Comparison of ENCODE assay signal across 11 cellular contexts in the genomic region with DNA sequence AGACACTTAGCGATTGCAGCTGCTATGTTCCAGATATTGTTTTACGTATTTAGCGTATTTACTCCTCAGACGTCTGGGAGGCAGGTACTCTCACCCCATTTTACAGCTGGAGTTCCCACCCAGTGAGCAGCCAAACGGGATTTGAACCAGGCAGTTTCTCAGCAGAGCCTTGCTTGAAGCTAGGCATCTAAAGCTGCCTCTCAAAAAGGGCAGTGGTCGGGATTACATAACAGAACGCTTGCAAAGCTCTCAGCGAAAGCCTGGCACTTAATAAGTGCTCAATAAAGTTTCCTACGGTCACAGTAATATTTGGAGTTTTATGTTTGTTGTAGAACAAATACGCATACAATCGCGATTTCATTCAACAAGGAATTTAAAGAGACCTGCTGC. TPM values are rescaled to one million over a fixed set of nuclear protein-coding genes. Genes with fewer than 3 reads are reported as not detected.
DNase-seq lines count a peak whose midpoint lies in the region; ATAC-seq and TF ChIP-seq lines count a peak whose summit lies in the region.
"Had no signal": no experiment of that assay in that cellular context is flagged by ENCODE, and none has a peak within 500 bp of the region (broad histone marks: within the 10 kb centered on the region; RNA-seq: fewer than 3 reads in every experiment).

No MANE protein-coding gene starts in this region.

- DNase-seq in body of pancreas, result no peak
- no peak for DNase-seq in natural killer cell
- DNase-seq in amygdala (lab: John Stamatoyannopoulos, UW), result no peak
- no peak for DNase-seq in RPMI8226
- DNase-seq in hepatic stellate cell (ENCODE audit: low spot score), result no peak
- no peak for DNase-seq in NOMO-1 treated with dmso at 0.1 percent for 144 hours (lab: John Stamatoyannopoulos, UW; ENCODE audit: unreplicated experiment)
- DNase-seq: NCI-H1417 treated with DMSO at 0.1 percent for 48 hours, occipital lobe, substantia nigra had no signal

- H3K4me1 ChIP-seq in HUES6 (ENCODE audit: control insufficient read depth, insufficient read depth, low read length) (peaks cover 14% of the 10 kb centered on the region), body of pancreas (peaks cover 17% of the 10 kb centered on the region)

- H3K36me3 ChIP-seq in HUES6 (ENCODE audit: control insufficient read depth, insufficient read depth, low read length), result no peaks in the 10 kb centered on the region
- no peaks in the 10 kb centered on the region for H3K36me3 ChIP-seq in body of pancreas (replicated peaks in 1 of 2; ENCODE audit: insufficient read depth in 1 of 2, low read depth in 2 of 2)

- no peaks in the 10 kb centered on the region for H3K36me3 Mint-ChIP-seq in natural killer cell

- H3K9me3 ChIP-seq in HUES6 (ENCODE audit: control insufficient read depth, insufficient read depth, low read depth, low read length) (no peaks in the 10 kb centered on the region), body of pancreas (no peaks in the 10 kb centered on the region)

- TF ChIP-seq CTCF in C4-2B (conservative IDR thresholded peaks at IDR 0.05) (no peak), body of pancreas (IDR thresholded peaks at IDR 0.05) (no peak), natural killer cell (IDR thresholded peaks at IDR 0.05) (no peak)

- H3K9me3 Mint-ChIP-seq in natural killer cell, result no peaks in the 10 kb centered on the region

- H3K4me3 Mint-ChIP-seq in natural killer cell, result peak overlapping the region; percentile 82

- ATAC-seq in body of pancreas (peak; percentile 8), natural killer cell (no peak)

- H3K4me3 ChIP-seq in HUES6 (ENCODE audit: low read depth, low read length), result peak overlapping the region; percentile 56
- H3K4me3 ChIP-seq in body of pancreas, result no peak overlapping the region

- peak overlapping the region in 1 of 2 donors; percentile 82 for H3K27ac Mint-ChIP-seq in natural killer cell

- peaks cover 51% of the 10 kb centered on the region for H3K27me3 ChIP-seq in HUES6 (ENCODE audit: control insufficient read depth, insufficient read depth, low read length)
- H3K27me3 ChIP-seq in body of pancreas, result no peaks in the 10 kb centered on the region

- H3K27ac ChIP-seq in C4-2B (peak overlapping the region; percentile 56; the same call in 1 of the 2 replicates), HUES6 (ENCODE audit: low read depth, low read length) (no peak overlapping the region), body of pancreas (peak overlapping the region; percentile 28 to 86 (median 76))

- no peak for TF ChIP-seq POLR2A in body of pancreas (IDR thresholded peaks at IDR 0.05)

- 13 to 25% methylated on average over 8 to 12 of the region's 12 CpGs for WGBS in body of pancreas, 2 donors

- intact Hi-C loops in body of pancreas (cut with DNase I), result no loop called here
- intact Hi-C loops in natural killer cell (cut with micrococcal nuclease), result loop anchor here (10.0 kb wide), 1 partner anchor 54 kb away; no protein-coding TSS in a partner anchor

- H3K9ac ChIP-seq in HUES6 (ENCODE audit: low read length), result no peak overlapping the region

- H3K4me1 Mint-ChIP-seq in natural killer cell, result peaks cover 28 to 29% of the 10 kb centered on the region in 2 donors

- H3K27me3 Mint-ChIP-seq in natural killer cell (ENCODE audit: low read depth in 2 of 2), result no peaks in the 10 kb centered on the region

RNA-seq across cellular contexts. Expression of a gene that starts 0.3 kb away (rescaled TPM):
- 10 to 100 TPM; 27.0 to 47.0 TPM for total RNA-seq in body of pancreas
- 1 to 10 TPM; 3.3 to 5.5 (median 4.3) TPM for total RNA-seq in natural killer cell
- total RNA-seq: occipital lobe had no signal

RNA-seq across cellular contexts. Expression of a gene that starts 9.0 kb away (rescaled TPM):
- total RNA-seq in body of pancreas (1 to 10 TPM; 1.0 to 2.3 TPM), natural killer cell (under 1 TPM; 0.16 to 0.55 (median 0.19) TPM)

RNA-seq across cellular contexts. Expression of a gene that starts 27.7 kb away (rescaled TPM):
- 10 to 100 TPM; 38.9 to 51.9 TPM for total RNA-seq in body of pancreas
- total RNA-seq in natural killer cell, result 10 to 100 TPM in 1 of 3 donors, 1 to 10 TPM in 2; 6.1 to 11.8 (median 9.6) TPM

RNA-seq across cellular contexts. Expression of a gene that starts 45.9 kb away (rescaled TPM):
- not detected for total RNA-seq in body of pancreas
- not detected for total RNA-seq in natural killer cell
- total RNA-seq: occipital lobe had no signal

RNA-seq across cellular contexts. Expression of a gene that starts 52.0 kb away (rescaled TPM):
- total RNA-seq in body of pancreas (10 to 100 TPM; 42.5 to 44.1 TPM), natural killer cell (10 to 100 TPM; 30.3 to 38.7 (median 36.4) TPM)

Comparison
In these comparisons a context has a peak if more than half of its experiments do, and no peak if none do; other contexts are left out.
1. RNA of a gene that starts 0.3 kb away (total RNA-seq): 27.0 to 47.0 TPM in body of pancreas; 3.3 to 5.5 TPM in natural killer cell; every median in the first group is over 4 times any median in the second.